In genomic region chr9:125412166-125412565, GRCh38 we compare ENCODE assay signal across 18 cellular contexts.
"Had no signal": no experiment of that assay in that cellular context is flagged by ENCODE, and none has a peak within 500 bp of the region (broad histone marks: within the 10 kb centered on the region; RNA-seq: fewer than 3 reads in every experiment).

No MANE protein-coding gene starts in this region.

- H3K4me3 ChIP-seq: heart left ventricle, lung, ovary, smooth muscle cell, upper lobe of left lung, uterus had no signal

- H3K27me3 ChIP-seq: ovary, upper lobe of left lung, uterus had no signal

- H3K36me3 ChIP-seq: heart left ventricle, ovary, upper lobe of left lung, uterus had no signal

- H3K9me3 Mint-ChIP-seq: naive thymus-derived CD8-positive, alpha-beta T cell had no signal

- H3K4me1 ChIP-seq: uterus had no signal

- DNase-seq: effector memory CD4-positive, alpha-beta T cell; hippocampal formation; left colon; left ventricle myocardium superior; mesendoderm; stimulated activated CD4-positive, alpha-beta T cell treated with anti-CD3 and anti-CD28 coated beads, Interleukin-2, amount 100 ng/mL, for 48 hours; stimulated activated naive CD4-positive, alpha-beta T cell treated with Interleukin-2 at 50 U/mL for 16 hours; upper lobe of left lung; uterus had no signal

- ATAC-seq: esophagus mucosa; heart left ventricle; left colon; left ventricle myocardium superior; naive thymus-derived CD8-positive, alpha-beta T cell; right cardiac atrium had no signal

- H3K9me3 ChIP-seq: heart left ventricle, ovary, upper lobe of left lung, uterus had no signal

- FAIRE-seq: endometrium, frontal cortex had no signal

- H3K27ac ChIP-seq: heart left ventricle, ovary, upper lobe of left lung, uterus had no signal

- H3K36me3 Mint-ChIP-seq: naive thymus-derived CD8-positive, alpha-beta T cell had no signal

- H3K4me2 ChIP-seq: smooth muscle cell had no signal
